ENCODE assay signal across 20 cellular contexts in genomic region chr7:5345671-5346070, GRCh38.
DNase-seq lines count a peak whose midpoint lies in the region; ATAC-seq, FAIRE-seq and TF ChIP-seq lines count a peak whose summit lies in the region.
"Had no signal": no experiment of that assay in that cellular context is flagged by ENCODE, and none has a peak within 500 bp of the region (broad histone marks: within the 10 kb centered on the region; RNA-seq: fewer than 3 reads in every experiment).

No MANE protein-coding gene starts in this region.

- in situ Hi-C loops in Panc1 (cut with HindIII; ENCODE audit: low pct_unique_long_range_greater_than_20kb, low sequenced_read_pairs), result no loop called here

- H3K9ac ChIP-seq in kidney (ENCODE audit: low read length in 2 of 2), result no peak overlapping the region

- peak overlapping the region; percentile 78 for H3K27ac Mint-ChIP-seq in stimulated activated naive B cell treated with anti-CD40 and anti-IgM and Interleukin-4, amounts not matched to agents 10 μg/mL and 1 μg/mL and 100 μg/mL, for 72 hours
- H3K27ac Mint-ChIP-seq: CD4-positive, CD25-positive, alpha-beta regulatory T cell; CD8-positive, alpha-beta memory T cell; IgD-negative memory B cell had no signal

- H3K27me3 ChIP-seq in Panc1 (ENCODE audit: control insufficient read depth, insufficient read depth, low read length), result no peaks in the 10 kb centered on the region
- H3K27me3 ChIP-seq: BE2C had no signal

- ATAC-seq in Panc1 (0 out of 2 replicates have a peak, but pooled peaks have one; percentile 15), HG03045 (IDR thresholded peaks at IDR 0.05; ENCODE audit: unreplicated experiment) (no peak)
- no peak for ATAC-seq in stimulated activated naive B cell treated with anti-CD40 and anti-IgM and Interleukin-4, amounts not matched to agents 10 μg/mL and 1 μg/mL and 100 μg/mL, for 72 hours (replicated peaks)

- peaks cover 61 to 69% of the 10 kb centered on the region in 2 donors for H3K36me3 Mint-ChIP-seq in stimulated activated naive B cell treated with anti-CD40 and anti-IgM and Interleukin-4, amounts not matched to agents 10 μg/mL and 1 μg/mL and 100 μg/mL, for 72 hours

- H3K9me3 Mint-ChIP-seq in stimulated activated naive B cell treated with anti-CD40 and anti-IgM and Interleukin-4, amounts not matched to agents 10 μg/mL and 1 μg/mL and 100 μg/mL, for 72 hours, result peaks cover 15 to 16% of the 10 kb centered on the region in 2 donors

- no TSS peak for BruUV-seq in Panc1 (replicated peaks; lab: Mats Ljungman, UMichigan)

- intact Hi-C loops in Panc1 (cut with micrococcal nuclease; ENCODE audit: unreplicated experiment), result no loop called here
- intact Hi-C loops in kidney (cut with DNase I), result no loop called here

- CTCF ChIA-PET in Panc1 (lab: Charles Lee), result no interaction called here

- H3K4me1 ChIP-seq in Panc1 (ENCODE audit: control insufficient read depth, insufficient read depth, low read length), result no peaks in the 10 kb centered on the region
- no peaks in the 10 kb centered on the region for H3K4me1 ChIP-seq in kidney (ENCODE audit: control insufficient read depth in 1 of 2, insufficient read depth in 1 of 2, low read depth in 1 of 2, low read length in 2 of 2)
- H3K4me1 ChIP-seq: BE2C, HAP-1 had no signal

- H3K36me3 ChIP-seq in Panc1 (ENCODE audit: control insufficient read depth, insufficient read depth, low read length) (peaks cover 3% of the 10 kb centered on the region), kidney (ENCODE audit: control insufficient read depth in 1 of 2, insufficient read depth in 2 of 2, low read length in 2 of 2) (peaks cover 20 to 41% of the 10 kb centered on the region in 2 donors)

- no peaks in the 10 kb centered on the region for H3K9me3 ChIP-seq in Panc1 (ENCODE audit: control insufficient read depth, insufficient read depth, low read depth, low read length)
- H3K9me3 ChIP-seq in kidney (ENCODE audit: control insufficient read depth in 1 of 2, low read length in 2 of 2), result peaks cover 0 to 8% of the 10 kb centered on the region in 2 donors
- H3K9me3 ChIP-seq: BE2C, HAP-1 had no signal

- H3K27me3 Mint-ChIP-seq in stimulated activated naive B cell treated with anti-CD40 and anti-IgM and Interleukin-4, amounts not matched to agents 10 μg/mL and 1 μg/mL and 100 μg/mL, for 72 hours, result no peaks in the 10 kb centered on the region
- H3K27me3 Mint-ChIP-seq: CD4-positive, CD25-positive, alpha-beta regulatory T cell; CD8-positive, alpha-beta memory T cell; IgD-negative memory B cell had no signal

- DNase-seq in D341Med (ENCODE audit: low spot score) (peak; percentile 26), Panc1 (ENCODE audit: low read depth, low spot score) (no peak), kidney (peak; percentile 56), NCI-H82 treated with DMSO at 0.1 percent for 48 hours (lab: John Stamatoyannopoulos, UW; ENCODE audit: unreplicated experiment) (no peak), T-helper 1 cell (no peak)
- no peak for DNase-seq in stimulated activated naive B cell treated with anti-CD40 and anti-IgM and Interleukin-4, amounts not matched to agents 10 μg/mL and 1 μg/mL and 100 μg/mL, for 72 hours
- DNase-seq: BE2C; C1 segment of cervical spinal cord; CD4-positive, CD25-positive, alpha-beta regulatory T cell; CD8-positive, alpha-beta memory T cell; COR-L47; KG1 had no signal

- H3K4me1 Mint-ChIP-seq in stimulated activated naive B cell treated with anti-CD40 and anti-IgM and Interleukin-4, amounts not matched to agents 10 μg/mL and 1 μg/mL and 100 μg/mL, for 72 hours, result no peaks in the 10 kb centered on the region
- H3K4me1 Mint-ChIP-seq: CD8-positive, alpha-beta memory T cell had no signal

- H3K4me3 Mint-ChIP-seq in stimulated activated naive B cell treated with anti-CD40 and anti-IgM and Interleukin-4, amounts not matched to agents 10 μg/mL and 1 μg/mL and 100 μg/mL, for 72 hours, result no peak overlapping the region
- H3K4me3 Mint-ChIP-seq: CD4-positive, CD25-positive, alpha-beta regulatory T cell; CD8-positive, alpha-beta memory T cell had no signal

- POLR2A ChIA-PET in Panc1 (lab: Charles Lee), result no interaction called here

- H3K4me3 ChIP-seq in Panc1 (ENCODE audit: low read depth in 2 of 2, low read length in 2 of 2) (no peak overlapping the region), kidney (ENCODE audit: low read length in 2 of 2) (no peak overlapping the region)
- H3K4me3 ChIP-seq: HAP-1 had no signal

- TF ChIP-seq CTCF in Panc1 (IDR thresholded peaks at IDR 0.05) (no peak), kidney (IDR thresholded peaks at IDR 0.05; ENCODE audit: borderline replicate concordance, extremely low read depth, insufficient read depth) (no peak)

- no peak for FAIRE-seq in kidney (lab: Jason Lieb, UNC)
- FAIRE-seq: D721Med, G401.6, GM12891, H1, HTR-8/SVneo had no signal

- H3K27ac ChIP-seq in Panc1 (ENCODE audit: low read length) (no peak overlapping the region), kidney (ENCODE audit: low read depth in 2 of 2, low read length in 2 of 2) (no peak overlapping the region)

Comparison
In these comparisons a context has a peak if more than half of its experiments do, and no peak if none do; other contexts are left out.
1. DNase-seq: peak in D341Med (single experiment) and kidney (single experiment); none in Panc1 (single experiment), stimulated activated naive B cell treated with anti-CD40 and anti-IgM and Interleukin-4, amounts not matched to agents 10 μg/mL and 1 μg/mL and 100 μg/mL, for 72 hours (single experiment), NCI-H82 treated with DMSO at 0.1 percent for 48 hours (single experiment) and T-helper 1 cell (0 of 5).